Comparison of ENCODE assay signal across 1 cellular context in the genomic region with DNA sequence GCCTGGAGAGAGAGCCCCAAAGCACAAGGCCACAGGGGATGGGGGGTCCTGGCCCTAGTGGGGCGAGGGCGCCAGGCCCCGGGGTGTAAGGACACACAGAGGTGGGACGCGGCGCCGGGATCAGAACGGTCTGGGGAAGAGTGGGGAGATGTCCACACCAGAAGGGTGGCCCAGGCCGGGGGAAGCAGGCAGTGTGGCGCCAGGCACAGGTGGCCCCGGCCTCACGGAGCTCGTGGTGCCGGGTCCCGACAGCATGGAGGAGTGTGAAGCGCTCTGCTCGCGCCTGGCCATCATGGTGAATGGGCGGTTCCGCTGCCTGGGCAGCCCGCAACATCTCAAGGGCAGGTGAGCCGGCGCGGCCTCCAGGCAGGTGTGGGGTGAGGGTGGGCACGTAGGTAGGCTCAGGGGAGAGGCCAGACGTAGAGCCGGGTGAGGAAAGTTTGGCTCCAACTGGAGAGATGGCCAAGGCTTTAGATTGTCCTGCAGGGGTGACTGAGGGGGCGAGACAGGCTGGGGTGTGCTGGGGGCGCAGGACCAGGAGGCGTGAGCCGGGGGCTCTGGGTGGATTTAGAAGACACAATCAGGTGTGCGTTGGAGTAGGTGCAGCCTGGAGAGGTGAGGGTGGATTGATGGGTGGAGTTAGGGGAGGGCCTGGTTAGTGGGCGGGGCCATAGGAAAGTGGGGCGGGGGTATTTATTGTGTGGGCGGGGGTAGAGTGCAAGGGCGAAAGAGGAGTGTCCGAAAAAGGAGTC.
TF ChIP-seq lines count a peak whose summit lies in the region.

No MANE protein-coding gene starts in this region.

TF ChIP-seq in H1, 55 proteins besides CTCF, POLR2A, EP300 and RAD21:
- TF ChIP-seq SP4 (IDR thresholded peaks at IDR 0.05; ENCODE audit: low read length) (peak; percentile 48; the same call in 1 of the 2 replicates), MAX (IDR thresholded peaks at IDR 0.05) (no peak), TAF1 (IDR thresholded peaks at IDR 0.05; ENCODE audit: low read depth, low read length) (no peak)
